Comparison of ENCODE assay signal across 21 cellular contexts in the genomic region with DNA sequence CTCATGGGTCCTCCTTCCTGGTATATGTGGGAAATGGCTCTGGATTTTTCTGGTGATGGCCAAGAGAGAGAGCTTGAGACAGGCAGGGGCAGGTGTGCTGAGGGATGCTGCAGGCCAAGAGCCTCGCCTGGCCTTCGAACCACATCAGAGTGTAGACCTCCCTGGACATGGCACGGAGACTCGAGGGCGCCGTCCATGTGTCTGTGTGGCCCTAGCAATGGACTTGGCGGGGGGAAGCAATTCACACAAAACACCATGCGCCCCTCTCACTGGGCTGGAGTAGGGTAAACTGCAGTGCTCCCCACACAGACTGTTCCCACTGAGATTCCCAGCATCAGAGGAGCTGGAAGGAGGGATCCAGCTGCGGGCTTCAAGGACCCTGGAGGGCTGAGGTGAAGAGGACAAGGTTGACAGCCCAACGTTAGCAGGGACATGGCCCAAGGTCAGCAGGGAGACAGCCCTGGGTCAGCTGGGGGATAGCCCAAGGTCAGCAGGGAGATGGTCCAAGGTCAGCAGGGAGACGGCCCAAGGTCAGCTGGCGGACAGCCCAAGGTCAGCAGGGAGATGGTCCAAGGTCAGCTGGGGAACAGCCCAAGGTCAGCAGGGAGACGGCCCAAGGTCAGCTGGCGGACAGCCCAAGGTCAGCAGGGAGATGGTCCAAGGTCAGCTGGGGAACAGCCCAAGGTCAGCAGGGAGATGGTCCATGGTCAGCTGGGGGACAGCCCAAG.
"Had no signal": no experiment of that assay in that cellular context is flagged by ENCODE, and none has a peak within 500 bp of the region (broad histone marks: within the 10 kb centered on the region; RNA-seq: fewer than 3 reads in every experiment).

No MANE protein-coding gene starts in this region.

- H3K36me3 Mint-ChIP-seq: naive B cell had no signal

- H3K36me3 ChIP-seq: gastroesophageal sphincter, thyroid gland had no signal

- H3K9me3 Mint-ChIP-seq: activated naive CD4-positive, alpha-beta T cell treated with anti-CD3 and anti-CD28 coated beads for 36 hours; activated T-cell treated with anti-CD3 and anti-CD28 coated beads, Interleukin-2, amount 50 U/mL, for 72 hours had no signal

- DNase-seq: activated CD4-positive, alpha-beta T cell treated with anti-CD3 and anti-CD28 coated beads for 4 hours; activated CD4-positive, alpha-beta T cell treated with anti-CD3 and anti-CD28 coated beads, Interleukin-2, amount 50 U/mL, for 48 hours; activated CD4-positive, CD25-positive, alpha-beta regulatory T cell; activated CD8-positive, alpha-beta memory T cell treated with anti-CD3 and anti-CD28 coated beads, Interleukin-2, amount 50 U/mL, for 48 hours; activated effector memory CD4-positive, alpha-beta T cell treated with Interleukin-2 at 50 U/mL for 16 hours; activated naive CD4-positive, alpha-beta T cell treated with anti-CD3 and anti-CD28 coated beads for 36 hours; activated T-cell treated with anti-CD3 and anti-CD28 coated beads, Interleukin-2, amount 50 U/mL, for 72 hours; amygdala; cerebellar nuclear complex; cortex of kidney; islet precursor cell; naive B cell; occipital lobe; stimulated activated CD4-positive, alpha-beta T cell treated with anti-CD3 and anti-CD28 coated beads, Interleukin-4, amount 100 ng/mL, for 24 hours; stimulated activated naive CD8-positive, alpha-beta T cell treated with anti-CD3 and anti-CD28 coated beads, Interleukin-15, Interleukin-2, amounts not matched to agents 100 U/mL and 50 U/mL, for 24 hours; T-helper 17 cell; thyroid gland had no signal

- H3K4me3 ChIP-seq: gastroesophageal sphincter, lung, thyroid gland had no signal

- H3K27ac Mint-ChIP-seq: activated naive CD4-positive, alpha-beta T cell treated with anti-CD3 and anti-CD28 coated beads for 36 hours; activated T-cell treated with anti-CD3 and anti-CD28 coated beads, Interleukin-2, amount 50 U/mL, for 72 hours; progenitor cell of endocrine pancreas; T-helper 17 cell had no signal

- H3K27ac ChIP-seq: epithelial cell of prostate, gastroesophageal sphincter, thyroid gland had no signal

- ATAC-seq: activated T-cell treated with anti-CD3 and anti-CD28 coated beads, Interleukin-2, amount 50 U/mL, for 72 hours; gastroesophageal sphincter; stimulated activated naive CD8-positive, alpha-beta T cell treated with anti-CD3 and anti-CD28 coated beads, Interleukin-15, Interleukin-2, amounts not matched to agents 100 U/mL and 50 U/mL, for 24 hours; T-helper 17 cell had no signal

- H3K9me3 ChIP-seq: gastroesophageal sphincter, thyroid gland had no signal

- H3K27me3 ChIP-seq: gastroesophageal sphincter, thyroid gland had no signal

- H3K4me1 ChIP-seq: gastroesophageal sphincter, thyroid gland had no signal
